ENCODE assay signal across 14 cellular contexts in the genomic region with DNA sequence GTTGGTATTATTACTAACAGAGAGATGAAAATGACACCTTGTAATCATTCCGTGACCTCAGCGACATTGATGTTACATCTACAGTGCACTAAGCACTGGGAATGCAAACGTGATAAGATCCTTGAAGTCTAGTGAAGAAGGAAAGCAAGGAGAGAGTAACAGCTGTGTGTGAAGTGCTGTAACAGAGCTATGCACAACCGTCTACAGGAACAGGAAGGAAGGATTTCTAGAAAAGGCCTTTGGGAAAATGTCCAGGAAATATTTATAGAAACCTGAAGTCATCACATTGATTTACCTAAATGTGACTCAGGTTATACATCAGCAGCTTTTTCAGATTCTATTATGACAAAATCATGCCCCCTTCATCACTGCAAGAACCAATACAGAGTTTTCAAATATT.
A peak's percentile ranks its signal among the peaks of the same experiment; 100 is the strongest.
DNase-seq lines count a peak whose midpoint lies in the region; ATAC-seq and TF ChIP-seq lines count a peak whose summit lies in the region.
"Had no signal": no experiment of that assay in that cellular context is flagged by ENCODE, and none has a peak within 500 bp of the region (broad histone marks: within the 10 kb centered on the region; RNA-seq: fewer than 3 reads in every experiment).

No MANE protein-coding gene starts in this region.

- H3K27me3 ChIP-seq in right cardiac atrium (ENCODE audit: control insufficient read depth, insufficient read depth) (no peaks in the 10 kb centered on the region), uterus (no peaks in the 10 kb centered on the region), WERI-Rb-1 (ENCODE audit: insufficient read depth, low read depth, severe bottlenecking) (peaks cover 13% of the 10 kb centered on the region)
- H3K27me3 ChIP-seq: gastrocnemius medialis had no signal

- H3K27ac Mint-ChIP-seq in activated T-helper 1 cell treated with anti-CD3 and anti-CD28 coated beads, Interleukin-12 subunit alpha, Interleukin-12 subunit beta, Interleukin-2, Interleukin-4 antibody, amounts not matched to agents 30 ng/mL and 10 ng/mL and 1 ng/mL, durations not matched to agents 14 hours and 24 hours and 36 hours, result peak overlapping the region; percentile 19

- H3K9me3 Mint-ChIP-seq in activated T-helper 1 cell treated with anti-CD3 and anti-CD28 coated beads, Interleukin-12 subunit alpha, Interleukin-12 subunit beta, Interleukin-2, Interleukin-4 antibody, amounts not matched to agents 30 ng/mL and 10 ng/mL and 1 ng/mL, durations not matched to agents 14 hours and 24 hours and 36 hours, result peaks cover 21% of the 10 kb centered on the region

- no peaks in the 10 kb centered on the region for H3K4me1 ChIP-seq in right cardiac atrium (ENCODE audit: control insufficient read depth, insufficient read depth, low read length)
- H3K4me1 ChIP-seq in uterus, result no peaks in the 10 kb centered on the region
- H3K4me1 ChIP-seq: gastrocnemius medialis had no signal

- H3K27me3 Mint-ChIP-seq in activated T-helper 1 cell treated with anti-CD3 and anti-CD28 coated beads, Interleukin-12 subunit alpha, Interleukin-12 subunit beta, Interleukin-2, Interleukin-4 antibody, amounts not matched to agents 30 ng/mL and 10 ng/mL and 1 ng/mL, durations not matched to agents 14 hours and 24 hours and 36 hours (ENCODE audit: insufficient read depth), result no peaks in the 10 kb centered on the region

- H3K27ac ChIP-seq in right cardiac atrium (ENCODE audit: low read length) (no peak overlapping the region), uterus (no peak overlapping the region), WERI-Rb-1 (no peak overlapping the region)
- H3K27ac ChIP-seq: gastrocnemius medialis had no signal

- H3K36me3 ChIP-seq in uterus (no peaks in the 10 kb centered on the region), WERI-Rb-1 (no peaks in the 10 kb centered on the region)
- H3K36me3 ChIP-seq: gastrocnemius medialis had no signal

- H3K4me1 Mint-ChIP-seq in activated T-helper 1 cell treated with anti-CD3 and anti-CD28 coated beads, Interleukin-12 subunit alpha, Interleukin-12 subunit beta, Interleukin-2, Interleukin-4 antibody, amounts not matched to agents 30 ng/mL and 10 ng/mL and 1 ng/mL, durations not matched to agents 14 hours and 24 hours and 36 hours (ENCODE audit: low read depth), result peaks cover 75% of the 10 kb centered on the region

- H3K4me3 Mint-ChIP-seq in activated T-helper 1 cell treated with anti-CD3 and anti-CD28 coated beads, Interleukin-12 subunit alpha, Interleukin-12 subunit beta, Interleukin-2, Interleukin-4 antibody, amounts not matched to agents 30 ng/mL and 10 ng/mL and 1 ng/mL, durations not matched to agents 14 hours and 24 hours and 36 hours, result no peak overlapping the region

- TF ChIP-seq POLR2A in uterus (IDR thresholded peaks at IDR 0.05), result no peak

- H3K9me3 ChIP-seq in right cardiac atrium (ENCODE audit: control insufficient read depth, low read length), result no peaks in the 10 kb centered on the region
- H3K9me3 ChIP-seq in uterus, result no peaks in the 10 kb centered on the region
- H3K9me3 ChIP-seq in WERI-Rb-1 (ENCODE audit: severe bottlenecking), result no peaks in the 10 kb centered on the region
- H3K9me3 ChIP-seq: gastrocnemius medialis had no signal

- intact Hi-C loops in right cardiac atrium (cut with DNase I) (no loop called here), cardiac septum (cut with DNase I) (no loop called here), uterus (cut with DNase I; ENCODE audit: low total_unique reads) (no loop called here)
- intact Hi-C loops in activated T-helper 1 cell treated with anti-CD3 and anti-CD28 coated beads, Interleukin-12 subunit alpha, Interleukin-12 subunit beta, Interleukin-2, Interleukin-4 antibody, amounts not matched to agents 30 ng/mL and 10 ng/mL and 1 ng/mL, durations not matched to agents 14 hours and 24 hours and 36 hours (cut with micrococcal nuclease), result no loop called here

- DNase-seq in right cardiac atrium (no peak), cardiac septum (ENCODE audit: low spot score) (no peak), iris pigment epithelial cell (ENCODE audit: low read depth) (peak; percentile 69), uterus (no peak), globus pallidus (ENCODE audit: low spot score) (no peak), WERI-Rb-1 (no peak)
- DNase-seq in activated T-helper 1 cell treated with anti-CD3 and anti-CD28 coated beads, Interleukin-12 subunit alpha, Interleukin-12 subunit beta, Interleukin-2, Interleukin-4 antibody, amounts not matched to agents 30 ng/mL and 10 ng/mL and 1 ng/mL, durations not matched to agents 14 hours and 24 hours and 36 hours (ENCODE audit: low spot score), result no peak
- DNase-seq: activated T-cell treated with anti-CD3 and anti-CD28 coated beads, Interleukin-2, amount 50 U/mL, for 1 hour; cortex of kidney; gastrocnemius medialis; GDM1; left cardiac atrium; NCI-H345 had no signal

- no peak overlapping the region for H3K4me3 ChIP-seq in right cardiac atrium (ENCODE audit: low read length)
- H3K4me3 ChIP-seq in uterus, result no peak overlapping the region
- no peak overlapping the region for H3K4me3 ChIP-seq in WERI-Rb-1 (ENCODE audit: low read depth, low read length)
- H3K4me3 ChIP-seq: gastrocnemius medialis had no signal

- WGBS in right cardiac atrium, result 24% methylated on average over 4 of the region's 4 CpGs

- H3K36me3 Mint-ChIP-seq in activated T-helper 1 cell treated with anti-CD3 and anti-CD28 coated beads, Interleukin-12 subunit alpha, Interleukin-12 subunit beta, Interleukin-2, Interleukin-4 antibody, amounts not matched to agents 30 ng/mL and 10 ng/mL and 1 ng/mL, durations not matched to agents 14 hours and 24 hours and 36 hours (ENCODE audit: low read depth), result peaks cover 19% of the 10 kb centered on the region

- TF ChIP-seq CTCF in uterus (IDR thresholded peaks at IDR 0.05) (no peak), WERI-Rb-1 (IDR thresholded peaks at IDR 0.05; ENCODE audit: low read depth, low read length) (no peak)

- peak; percentile 24 to 64 for ATAC-seq in right cardiac atrium
- ATAC-seq in HG02885 (IDR thresholded peaks at IDR 0.05; ENCODE audit: poor library complexity, unreplicated experiment), result no peak
